Comparison of ENCODE assay signal across 1 cellular context in the genomic region with DNA sequence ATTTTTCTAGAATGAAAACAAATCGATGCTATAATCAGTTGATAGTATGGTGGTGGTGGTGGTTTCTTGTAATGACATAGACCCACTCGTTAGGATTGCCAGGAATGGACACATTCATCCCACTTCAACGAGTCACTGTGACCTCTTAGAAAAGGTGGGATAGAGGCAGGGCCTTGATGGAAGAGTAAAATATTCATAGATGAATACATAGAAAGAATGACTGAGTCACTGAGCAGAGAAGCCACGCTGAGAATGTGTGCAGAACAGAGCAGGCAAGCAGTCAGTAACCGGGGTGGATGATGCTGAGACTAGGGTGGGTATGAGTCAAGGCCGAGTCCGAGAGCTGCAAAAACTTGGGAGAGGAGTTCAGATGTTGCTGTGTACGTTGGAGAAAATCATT.
TF ChIP-seq lines count a peak whose summit lies in the region.

No MANE protein-coding gene starts in this region.

TF ChIP-seq in HepG2, 621 proteins besides CTCF, POLR2A, EP300 and RAD21:
- TF ChIP-seq, protein P1, sequence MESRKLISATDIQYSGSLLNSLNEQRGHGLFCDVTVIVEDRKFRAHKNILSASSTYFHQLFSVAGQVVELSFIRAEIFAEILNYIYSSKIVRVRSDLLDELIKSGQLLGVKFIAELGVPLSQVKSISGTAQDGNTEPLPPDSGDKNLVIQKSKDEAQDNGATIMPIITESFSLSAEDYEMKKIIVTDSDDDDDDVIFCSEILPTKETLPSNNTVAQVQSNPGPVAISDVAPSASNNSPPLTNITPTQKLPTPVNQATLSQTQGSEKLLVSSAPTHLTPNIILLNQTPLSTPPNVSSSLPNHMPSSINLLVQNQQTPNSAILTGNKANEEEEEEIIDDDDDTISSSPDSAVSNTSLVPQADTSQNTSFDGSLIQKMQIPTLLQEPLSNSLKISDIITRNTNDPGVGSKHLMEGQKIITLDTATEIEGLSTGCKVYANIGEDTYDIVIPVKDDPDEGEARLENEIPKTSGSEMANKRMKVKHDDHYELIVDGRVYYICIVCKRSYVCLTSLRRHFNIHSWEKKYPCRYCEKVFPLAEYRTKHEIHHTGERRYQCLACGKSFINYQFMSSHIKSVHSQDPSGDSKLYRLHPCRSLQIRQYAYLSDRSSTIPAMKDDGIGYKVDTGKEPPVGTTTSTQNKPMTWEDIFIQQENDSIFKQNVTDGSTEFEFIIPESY (CRISPR knock-in tag; IDR thresholded peaks at IDR 0.05), result no peak
- TF ChIP-seq MXD4 (CRISPR knock-in tag; IDR thresholded peaks at IDR 0.05) (no peak), KAT7 (CRISPR knock-in tag; IDR thresholded peaks at IDR 0.05; ENCODE audit: borderline replicate concordance) (no peak), ZNF615 (CRISPR knock-in tag; IDR thresholded peaks at IDR 0.05; ENCODE audit: borderline replicate concordance) (no peak), ZC3H4 (CRISPR knock-in tag; IDR thresholded peaks at IDR 0.05; ENCODE audit: borderline replicate concordance) (no peak), ZNF354B (CRISPR knock-in tag; IDR thresholded peaks at IDR 0.05) (no peak), NR1H2 (CRISPR knock-in tag; IDR thresholded peaks at IDR 0.05; ENCODE audit: borderline replicate concordance, low read depth) (no peak), ZNF234 (CRISPR knock-in tag; conservative IDR thresholded peaks at IDR 0.05) (no peak), RARG (CRISPR knock-in tag; IDR thresholded peaks at IDR 0.05; ENCODE audit: low read depth) (no peak), CHD2 (IDR thresholded peaks at IDR 0.05; ENCODE audit: low read depth, low read length) (no peak), NCOA1 (CRISPR knock-in tag; IDR thresholded peaks at IDR 0.05) (no peak), ZNF274 (CRISPR knock-in tag; IDR thresholded peaks at IDR 0.05) (no peak), NFRKB (IDR thresholded peaks at IDR 0.05) (no peak), CCDC6 (CRISPR knock-in tag; IDR thresholded peaks at IDR 0.05) (no peak)
- TF ChIP-seq, protein P2, sequence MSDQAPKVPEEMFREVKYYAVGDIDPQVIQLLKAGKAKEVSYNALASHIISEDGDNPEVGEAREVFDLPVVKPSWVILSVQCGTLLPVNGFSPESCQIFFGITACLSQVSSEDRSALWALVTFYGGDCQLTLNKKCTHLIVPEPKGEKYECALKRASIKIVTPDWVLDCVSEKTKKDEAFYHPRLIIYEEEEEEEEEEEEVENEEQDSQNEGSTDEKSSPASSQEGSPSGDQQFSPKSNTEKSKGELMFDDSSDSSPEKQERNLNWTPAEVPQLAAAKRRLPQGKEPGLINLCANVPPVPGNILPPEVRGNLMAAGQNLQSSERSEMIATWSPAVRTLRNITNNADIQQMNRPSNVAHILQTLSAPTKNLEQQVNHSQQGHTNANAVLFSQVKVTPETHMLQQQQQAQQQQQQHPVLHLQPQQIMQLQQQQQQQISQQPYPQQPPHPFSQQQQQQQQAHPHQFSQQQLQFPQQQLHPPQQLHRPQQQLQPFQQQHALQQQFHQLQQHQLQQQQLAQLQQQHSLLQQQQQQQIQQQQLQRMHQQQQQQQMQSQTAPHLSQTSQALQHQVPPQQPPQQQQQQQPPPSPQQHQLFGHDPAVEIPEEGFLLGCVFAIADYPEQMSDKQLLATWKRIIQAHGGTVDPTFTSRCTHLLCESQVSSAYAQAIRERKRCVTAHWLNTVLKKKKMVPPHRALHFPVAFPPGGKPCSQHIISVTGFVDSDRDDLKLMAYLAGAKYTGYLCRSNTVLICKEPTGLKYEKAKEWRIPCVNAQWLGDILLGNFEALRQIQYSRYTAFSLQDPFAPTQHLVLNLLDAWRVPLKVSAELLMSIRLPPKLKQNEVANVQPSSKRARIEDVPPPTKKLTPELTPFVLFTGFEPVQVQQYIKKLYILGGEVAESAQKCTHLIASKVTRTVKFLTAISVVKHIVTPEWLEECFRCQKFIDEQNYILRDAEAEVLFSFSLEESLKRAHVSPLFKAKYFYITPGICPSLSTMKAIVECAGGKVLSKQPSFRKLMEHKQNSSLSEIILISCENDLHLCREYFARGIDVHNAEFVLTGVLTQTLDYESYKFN (CRISPR knock-in tag; conservative IDR thresholded peaks at IDR 0.05), result no peak
- TF ChIP-seq, protein P3, sequence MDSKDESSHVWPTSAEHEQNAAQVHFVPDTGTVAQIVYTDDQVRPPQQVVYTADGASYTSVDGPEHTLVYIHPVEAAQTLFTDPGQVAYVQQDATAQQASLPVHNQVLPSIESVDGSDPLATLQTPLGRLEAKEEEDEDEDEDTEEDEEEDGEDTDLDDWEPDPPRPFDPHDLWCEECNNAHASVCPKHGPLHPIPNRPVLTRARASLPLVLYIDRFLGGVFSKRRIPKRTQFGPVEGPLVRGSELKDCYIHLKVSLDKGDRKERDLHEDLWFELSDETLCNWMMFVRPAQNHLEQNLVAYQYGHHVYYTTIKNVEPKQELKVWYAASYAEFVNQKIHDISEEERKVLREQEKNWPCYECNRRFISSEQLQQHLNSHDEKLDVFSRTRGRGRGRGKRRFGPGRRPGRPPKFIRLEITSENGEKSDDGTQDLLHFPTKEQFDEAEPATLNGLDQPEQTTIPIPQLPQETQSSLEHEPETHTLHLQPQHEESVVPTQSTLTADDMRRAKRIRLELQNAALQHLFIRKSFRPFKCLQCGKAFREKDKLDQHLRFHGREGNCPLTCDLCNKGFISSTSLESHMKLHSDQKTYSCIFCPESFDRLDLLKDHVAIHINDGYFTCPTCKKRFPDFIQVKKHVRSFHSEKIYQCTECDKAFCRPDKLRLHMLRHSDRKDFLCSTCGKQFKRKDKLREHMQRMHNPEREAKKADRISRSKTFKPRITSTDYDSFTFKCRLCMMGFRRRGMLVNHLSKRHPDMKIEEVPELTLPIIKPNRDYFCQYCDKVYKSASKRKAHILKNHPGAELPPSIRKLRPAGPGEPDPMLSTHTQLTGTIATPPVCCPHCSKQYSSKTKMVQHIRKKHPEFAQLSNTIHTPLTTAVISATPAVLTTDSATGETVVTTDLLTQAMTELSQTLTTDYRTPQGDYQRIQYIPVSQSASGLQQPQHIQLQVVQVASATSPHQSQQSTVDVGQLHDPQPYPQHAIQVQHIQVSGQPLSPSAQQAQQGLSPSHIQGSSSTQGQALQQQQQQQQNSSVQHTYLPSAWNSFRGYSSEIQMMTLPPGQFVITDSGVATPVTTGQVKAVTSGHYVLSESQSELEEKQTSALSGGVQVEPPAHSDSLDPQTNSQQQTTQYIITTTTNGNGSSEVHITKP (CRISPR knock-in tag; IDR thresholded peaks at IDR 0.05; ENCODE audit: low read depth), result no peak
- TF ChIP-seq, protein P4, sequence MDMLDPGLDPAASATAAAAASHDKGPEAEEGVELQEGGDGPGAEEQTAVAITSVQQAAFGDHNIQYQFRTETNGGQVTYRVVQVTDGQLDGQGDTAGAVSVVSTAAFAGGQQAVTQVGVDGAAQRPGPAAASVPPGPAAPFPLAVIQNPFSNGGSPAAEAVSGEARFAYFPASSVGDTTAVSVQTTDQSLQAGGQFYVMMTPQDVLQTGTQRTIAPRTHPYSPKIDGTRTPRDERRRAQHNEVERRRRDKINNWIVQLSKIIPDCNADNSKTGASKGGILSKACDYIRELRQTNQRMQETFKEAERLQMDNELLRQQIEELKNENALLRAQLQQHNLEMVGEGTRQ (IDR thresholded peaks at IDR 0.05; ENCODE audit: low read depth, low read length), result no peak
- TF ChIP-seq, protein P4 (CRISPR knock-in tag; IDR thresholded peaks at IDR 0.05; ENCODE audit: borderline replicate concordance), result no peak
- TF ChIP-seq, protein P5, sequence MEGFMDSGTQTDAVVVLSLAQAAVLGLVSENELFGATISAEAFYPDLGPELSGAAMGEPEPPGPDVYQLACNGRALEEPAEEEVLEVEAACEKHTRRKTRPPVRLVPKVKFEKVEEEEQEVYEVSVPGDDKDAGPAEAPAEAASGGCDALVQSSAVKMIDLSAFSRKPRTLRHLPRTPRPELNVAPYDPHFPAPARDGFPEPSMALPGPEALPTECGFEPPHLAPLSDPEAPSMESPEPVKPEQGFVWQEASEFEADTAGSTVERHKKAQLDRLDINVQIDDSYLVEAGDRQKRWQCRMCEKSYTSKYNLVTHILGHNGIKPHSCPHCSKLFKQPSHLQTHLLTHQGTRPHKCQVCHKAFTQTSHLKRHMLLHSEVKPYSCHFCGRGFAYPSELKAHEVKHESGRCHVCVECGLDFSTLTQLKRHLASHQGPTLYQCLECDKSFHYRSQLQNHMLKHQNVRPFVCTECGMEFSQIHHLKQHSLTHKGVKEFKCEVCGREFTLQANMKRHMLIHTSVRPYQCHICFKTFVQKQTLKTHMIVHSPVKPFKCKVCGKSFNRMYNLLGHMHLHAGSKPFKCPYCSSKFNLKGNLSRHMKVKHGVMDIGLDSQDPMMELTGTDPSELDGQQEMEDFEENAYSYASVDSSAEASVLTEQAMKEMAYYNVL (CRISPR knock-in tag; IDR thresholded peaks at IDR 0.05; ENCODE audit: borderline replicate concordance), result no peak
